1 cellular context compared by ENCODE assay signal in the genomic region with DNA sequence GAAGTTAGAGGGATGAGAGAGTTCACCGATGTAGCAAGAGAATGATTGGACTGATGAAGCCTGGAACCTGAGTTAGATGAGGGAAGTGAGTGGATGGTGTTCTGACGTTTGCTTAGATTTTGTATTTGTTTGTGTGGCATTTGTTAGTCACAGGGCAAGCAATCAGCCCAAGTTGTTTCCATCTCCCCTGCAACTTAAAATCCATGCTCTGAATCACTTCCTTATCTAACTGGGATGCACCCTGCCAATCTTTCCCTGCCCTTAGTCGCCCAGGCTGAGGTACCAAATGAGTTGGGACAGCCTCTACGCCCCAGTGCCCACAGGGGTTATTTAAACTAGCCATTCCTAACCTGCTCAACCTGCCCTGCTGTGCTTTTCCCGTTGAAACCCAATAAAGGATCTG.
TF ChIP-seq lines count a peak whose summit lies in the region.

No MANE protein-coding gene starts in this region.

TF ChIP-seq in IMR-90, 13 proteins besides CTCF, POLR2A, EP300 and RAD21:
- TF ChIP-seq CEBPB (IDR thresholded peaks at IDR 0.05; ENCODE audit: low read depth, low read length): peak; percentile 72
- TF ChIP-seq, protein P1, sequence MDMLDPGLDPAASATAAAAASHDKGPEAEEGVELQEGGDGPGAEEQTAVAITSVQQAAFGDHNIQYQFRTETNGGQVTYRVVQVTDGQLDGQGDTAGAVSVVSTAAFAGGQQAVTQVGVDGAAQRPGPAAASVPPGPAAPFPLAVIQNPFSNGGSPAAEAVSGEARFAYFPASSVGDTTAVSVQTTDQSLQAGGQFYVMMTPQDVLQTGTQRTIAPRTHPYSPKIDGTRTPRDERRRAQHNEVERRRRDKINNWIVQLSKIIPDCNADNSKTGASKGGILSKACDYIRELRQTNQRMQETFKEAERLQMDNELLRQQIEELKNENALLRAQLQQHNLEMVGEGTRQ (IDR thresholded peaks at IDR 0.05; ENCODE audit: low read depth, low read length): no peak
